8 cellular contexts compared by ENCODE assay signal in genomic region chr6:131807644-131808459, GRCh38. TPM values are rescaled to one million over a fixed set of nuclear protein-coding genes. Genes with fewer than 3 reads are reported as not detected.
DNase-seq lines count a peak whose midpoint lies in the region; ATAC-seq and TF ChIP-seq lines count a peak whose summit lies in the region.

TSS of gene ENPP1 (plus strand) at chr6:131808020. CDS start at chr6:131808036, 16 bp downstream.

- 0% methylated on average over 5 of the region's 99 CpGs; no CpG with 5 or more reads in 1 of the 2 donors for whole genome bisulfite sequencing in gastroesophageal sphincter (ENCODE audit: low coverage in 1 of 2), 2 donors
- WGBS in testis, 2 donors = 1 to 2% methylated on average over 21 to 74 of the region's 99 CpGs

- H3K27ac Mint-ChIP-seq in neural crest cell (ENCODE audit: unreplicated experiment) = peak within 1 kb of the TSS; percentile 92

- peak within 1 kb of the TSS; percentile 72 for H3K27ac ChIP-seq in SJCRH30
- peak within 1 kb of the TSS in 3 of 4 donors; percentile 83 to 86 (median 86) for H3K27ac ChIP-seq in gastroesophageal sphincter
- H3K27ac ChIP-seq in testis = peak within 1 kb of the TSS; percentile 67 to 78

- peak within 1 kb of the TSS; percentile 92 for H3K4me3 Mint-ChIP-seq in neural crest cell

- H3K36me3 ChIP-seq in SJCRH30 (no peaks in the 10 kb centered on the region), gastroesophageal sphincter (no peaks in the 10 kb centered on the region), testis (ENCODE audit: low read depth, missing control alignments) (no peaks in the 10 kb centered on the region)

- intact Hi-C loops in testis (cut with DNase I; ENCODE audit: low total_unique reads) = no loop called here

- TF ChIP-seq EP300 in gastroesophageal sphincter (IDR thresholded peaks at IDR 0.05) = no peak

- H3K4me3 ChIP-seq in SJCRH30 (peak within 1 kb of the TSS; percentile 85), gastroesophageal sphincter (peak within 1 kb of the TSS; percentile 76), testis (peak within 1 kb of the TSS; percentile 67 to 68)

- no peaks in the 10 kb centered on the region for H3K9me3 ChIP-seq in SJCRH30 (replicated peaks)
- H3K9me3 ChIP-seq in gastroesophageal sphincter = no peaks in the 10 kb centered on the region
- H3K9me3 ChIP-seq in testis = no peaks in the 10 kb centered on the region

- peaks cover 17% of the 10 kb centered on the region for H3K4me1 Mint-ChIP-seq in neural crest cell

- peak in 3 of 4 experiments; percentile 46 to 55 (median 50) for TF ChIP-seq CTCF in gastroesophageal sphincter (IDR thresholded peaks at IDR 0.05)
- TF ChIP-seq CTCF in neural crest cell (conservative IDR thresholded peaks at IDR 0.05) = peak; percentile 44
- TF ChIP-seq CTCF in testis (IDR thresholded peaks at IDR 0.05) = peak in 2 of 3 experiments; percentile 14 to 19

- peak; percentile 9 to 25 for DNase-seq in AML-193 (lab: John Stamatoyannopoulos, UW)
- peak; percentile 61 for DNase-seq in HT1080 (ENCODE audit: low read depth)
- DNase-seq in SJCRH30 = peak; percentile 95 to 96
- DNase-seq in activated gamma-delta T cell treated with anti-CD3 and anti-CD28 coated beads, Interleukin-2, amount 50 U/mL, for 16 hours (ENCODE audit: low read depth) = peak; percentile 24
- DNase-seq in neural crest cell (ENCODE audit: low read depth, low spot score) = peak; percentile 61
- peak; percentile 73 for DNase-seq in testis

- H3K36me3 Mint-ChIP-seq in neural crest cell (ENCODE audit: low read depth) = no peaks in the 10 kb centered on the region

- H3K27me3 Mint-ChIP-seq in neural crest cell (ENCODE audit: low read depth) = peaks cover 35% of the 10 kb centered on the region

- peaks cover 6% of the 10 kb centered on the region for H3K9me3 Mint-ChIP-seq in neural crest cell

- peaks cover 21% of the 10 kb centered on the region for H3K4me1 ChIP-seq in SJCRH30
- H3K4me1 ChIP-seq in gastroesophageal sphincter = peaks cover 0 to 26% (median 0%) of the 10 kb centered on the region in 3 donors
- H3K4me1 ChIP-seq in testis = peaks cover 3% of the 10 kb centered on the region

- H3K27me3 ChIP-seq in SJCRH30 = no peaks in the 10 kb centered on the region
- no peaks in the 10 kb centered on the region for H3K27me3 ChIP-seq in gastroesophageal sphincter
- H3K27me3 ChIP-seq in testis = no peaks in the 10 kb centered on the region

- TF ChIP-seq POLR2A in gastroesophageal sphincter (IDR thresholded peaks at IDR 0.05) = peak in 1 of 2 donors; percentile 40
- TF ChIP-seq POLR2A in testis (IDR thresholded peaks at IDR 0.05) = no peak

- peak; percentile 58 for ATAC-seq in GM19455 (IDR thresholded peaks at IDR 0.05; ENCODE audit: unreplicated experiment)
- peak; percentile 87 for ATAC-seq in gastroesophageal sphincter

RNA-seq across cellular contexts. Expression of gene ENPP1, which starts in this region (rescaled TPM):
- 17.9 and 24.7 TPM in 2 replicates for total RNA-seq in HT1080 (2014; rRNA removed; shearing (Covaris generic))
- polyA plus RNA-seq in HT1080 (2015; cell fraction: cytosol; rRNA removed) = 10.2 and 11.8 TPM in 2 replicates
- polyA plus RNA-seq in HT1080 (2015; cell fraction: nucleus; rRNA removed) = 28.8 and 34.9 TPM in 2 replicates
- 30.4 and 34.0 TPM in 2 replicates for total RNA-seq in SJCRH30 (2014; rRNA removed; shearing (Covaris generic))
- total RNA-seq in gastroesophageal sphincter (10 to 100 TPM; 10.0 to 54.7 (median 12.6) TPM), neural crest cell (4.0 and 4.9 TPM in 2 replicates), testis (10 to 100 TPM; 12.0 to 16.0 TPM)
- 8.3 TPM for polyA plus RNA-seq in testis (ENCODE audit: insufficient read depth, low read depth, low replicate concordance)

Comparison
In these comparisons a context has a peak if more than half of its experiments do, and no peak if none do; other contexts are left out.
1. Peak in every context shown above with its lines: DNase-seq, ATAC-seq, H3K4me3 ChIP-seq and H3K27ac ChIP-seq.
2. DNase-seq: peak in every context shown above with its lines; median percentile 96 in SJCRH30; 73 in testis; 61 in HT1080; 61 in neural crest cell; 24 in activated gamma-delta T cell treated with anti-CD3 and anti-CD28 coated beads, Interleukin-2, amount 50 U/mL, for 16 hours; 17 in AML-193.